In the genomic region with DNA sequence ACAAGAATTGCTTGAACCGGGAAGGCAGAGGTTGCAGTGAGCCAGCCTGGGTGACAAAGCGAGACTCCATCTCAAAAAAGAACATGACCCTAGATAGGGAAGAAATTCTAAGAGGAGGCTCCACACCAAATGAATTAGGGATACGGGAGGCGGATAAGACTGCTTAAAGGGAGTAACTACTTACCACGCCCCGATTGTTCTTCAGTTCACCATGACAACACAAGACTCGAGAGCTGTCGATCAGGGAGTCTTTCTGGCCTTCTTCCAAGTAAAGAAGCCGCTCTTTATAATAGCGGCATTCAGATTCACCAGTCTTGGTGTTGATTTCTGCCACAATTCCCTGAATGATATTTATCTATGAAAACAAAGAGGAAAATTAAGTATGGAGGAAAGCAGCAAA, we compare ENCODE assay signal across 17 cellular contexts.
"Had no signal": no experiment of that assay in that cellular context is flagged by ENCODE, and none has a peak within 500 bp of the region (broad histone marks: within the 10 kb centered on the region; RNA-seq: fewer than 3 reads in every experiment).

No MANE protein-coding gene starts in this region.

- H3K27ac Mint-ChIP-seq: activated B cell treated with CpG ODN at 0.5 μM for 24 hours; activated T-helper 2 cell treated with anti-CD3 and anti-CD28 coated beads, Interferon-gamma antibody, Interleukin-2, Interleukin-4, amounts not matched to agents 10 μg/mL and 5 μg/mL and 100 μg/mL, durations not matched to agents 14 hours and 24 hours and 36 hours; stimulated activated naive B cell treated with anti-CD40 and anti-IgM and Interleukin-4, amounts not matched to agents 10 μg/mL and 1 μg/mL and 100 μg/mL, for 72 hours had no signal

- H3K4me1 ChIP-seq: colonic mucosa had no signal

- H3K79me2 ChIP-seq: hepatocyte had no signal

- H3K36me3 ChIP-seq: colonic mucosa had no signal

- DNase-seq: activated B cell treated with CpG ODN at 0.5 μM for 24 hours; activated CD4-positive, alpha-beta T cell treated with anti-CD3 and anti-CD28 coated beads for 48 hours; activated naive CD4-positive, alpha-beta T cell treated with anti-CD3 and anti-CD28 coated beads, Interleukin-2, amount 50 U/mL, for 16 hours; activated T-cell treated with anti-CD3 and anti-CD28 coated beads for 4 hours; central memory CD4-positive, alpha-beta T cell; colonic mucosa; midbrain; posterior cingulate gyrus; stimulated activated CD4-positive, alpha-beta T cell treated with anti-CD3 and anti-CD28 coated beads, Interleukin-2, amount 100 ng/mL, for 48 hours; stimulated activated naive B cell treated with anti-CD40 and anti-IgM and Interleukin-4, amounts not matched to agents 10 μg/mL and 1 μg/mL and 100 μg/mL, for 72 hours; thyroid gland had no signal

- H3K4me3 Mint-ChIP-seq: activated B cell treated with CpG ODN at 0.5 μM for 24 hours; brain; stimulated activated naive B cell treated with anti-CD40 and anti-IgM and Interleukin-4, amounts not matched to agents 10 μg/mL and 1 μg/mL and 100 μg/mL, for 72 hours had no signal

- H3K4me2 ChIP-seq: hepatocyte had no signal

- H2AFZ ChIP-seq: hepatocyte had no signal

- H3K27ac ChIP-seq: colonic mucosa, hepatocyte, neutrophil, thyroid gland had no signal

- H3K9me3 ChIP-seq: colonic mucosa, neutrophil, thyroid gland had no signal

- H3K4me1 Mint-ChIP-seq: activated B cell treated with CpG ODN at 0.5 μM for 24 hours had no signal

- H3K4me3 ChIP-seq: colonic mucosa, hepatocyte, thyroid gland had no signal

- H3K9me3 Mint-ChIP-seq: activated B cell treated with CpG ODN at 0.5 μM for 24 hours; activated T-helper 2 cell treated with anti-CD3 and anti-CD28 coated beads, Interferon-gamma antibody, Interleukin-2, Interleukin-4, amounts not matched to agents 10 μg/mL and 5 μg/mL and 100 μg/mL, durations not matched to agents 14 hours and 24 hours and 36 hours; brain; stimulated activated naive B cell treated with anti-CD40 and anti-IgM and Interleukin-4, amounts not matched to agents 10 μg/mL and 1 μg/mL and 100 μg/mL, for 72 hours had no signal

- ATAC-seq: esophagus mucosa; left lobe of liver; stimulated activated naive B cell treated with anti-CD40 and anti-IgM and Interleukin-4, amounts not matched to agents 10 μg/mL and 1 μg/mL and 100 μg/mL, for 72 hours had no signal

- H3K27me3 Mint-ChIP-seq: activated B cell treated with CpG ODN at 0.5 μM for 24 hours; brain; stimulated activated naive B cell treated with anti-CD40 and anti-IgM and Interleukin-4, amounts not matched to agents 10 μg/mL and 1 μg/mL and 100 μg/mL, for 72 hours had no signal

- H3K27me3 ChIP-seq: colonic mucosa, hepatocyte, neutrophil, thyroid gland had no signal
